Comparison of ENCODE assay signal across 8 cellular contexts in genomic region chr2:68751397-68752339, GRCh38. TPM values are rescaled to one million over a fixed set of nuclear protein-coding genes. Genes with fewer than 3 reads are reported as not detected.
DNase-seq lines count a peak whose midpoint lies in the region; ATAC-seq, FAIRE-seq and TF ChIP-seq lines count a peak whose summit lies in the region.

No MANE protein-coding gene starts in this region.

- H3K4me3 ChIP-seq in DOHH2 (ENCODE audit: low read length) (peak overlapping the region; percentile 40), RWPE2 (ENCODE audit: severe bottlenecking) (no peak overlapping the region), pancreas (no peak overlapping the region), thyroid gland (replicated peaks in 1 of 3) (no peak overlapping the region)

- TF ChIP-seq CTCF in DOHH2 (IDR thresholded peaks at IDR 0.05; ENCODE audit: low read depth, low read length, poor library complexity, severe bottlenecking), result peak; percentile 94
- TF ChIP-seq CTCF in RWPE2 (IDR thresholded peaks at IDR 0.05; ENCODE audit: poor library complexity, severe bottlenecking), result peak; percentile 95
- peak; percentile 89 to 98 (median 91) for TF ChIP-seq CTCF in pancreas (IDR thresholded peaks at IDR 0.05)
- peak; percentile 73 to 94 (median 87) for TF ChIP-seq CTCF in thyroid gland (IDR thresholded peaks at IDR 0.05)

- peak; percentile 99 for ATAC-seq in RWPE2 (ENCODE audit: low read depth)
- ATAC-seq in pancreas, result peak; percentile 93 to 99 (median 99)

- peak; percentile 35 for DNase-seq in GOT3 (lab: John Stamatoyannopoulos, UW)
- peak; percentile 82 for DNase-seq in M059J (ENCODE audit: low read depth)
- peak; percentile 78 for DNase-seq in RWPE2 (ENCODE audit: low spot score)
- peak; percentile 84 for DNase-seq in activated T-helper 9 cell treated with anti-CD3 and anti-CD28 coated beads, Interleukin-2, amount 50 U/mL, for 16 hours (ENCODE audit: low read depth)
- peak; percentile 48 to 72 for DNase-seq in frontal cortex (ENCODE audit: low spot score in 2 of 2)
- peak; percentile 83 to 97 (median 92) for DNase-seq in pancreas
- peak; percentile 91 to 95 for DNase-seq in thyroid gland

- intact Hi-C loops in pancreas (cut with DNase I) (no loop called here), thyroid gland (cut with DNase I) (loop anchor here (5.0 kb wide), 1 partner anchor 161 kb away; no protein-coding TSS in a partner anchor)

- H3K4me1 ChIP-seq in DOHH2 (ENCODE audit: control insufficient read depth, low read length) (peaks cover 43% of the 10 kb centered on the region), RWPE2 (ENCODE audit: insufficient read depth, poor library complexity, severe bottlenecking) (no peaks in the 10 kb centered on the region), pancreas (no peaks in the 10 kb centered on the region), thyroid gland (peaks cover 9 to 13% of the 10 kb centered on the region in 2 donors)

- FAIRE-seq in frontal cortex (lab: Jason Lieb, UNC) (no peak), pancreas (lab: Jason Lieb, UNC) (peak; percentile 57)

- 20 to 23% methylated on average over 15 of the region's 15 CpGs for WGBS in pancreas, 2 donors
- 19 to 20% methylated on average over 15 of the region's 15 CpGs for WGBS in thyroid gland, 2 donors

- peaks cover 8% of the 10 kb centered on the region for H3K36me3 ChIP-seq in DOHH2 (ENCODE audit: control insufficient read depth, low read length)
- no peaks in the 10 kb centered on the region for H3K36me3 ChIP-seq in RWPE2 (ENCODE audit: low read depth)
- H3K36me3 ChIP-seq in pancreas, result no peaks in the 10 kb centered on the region
- no peaks in the 10 kb centered on the region for H3K36me3 ChIP-seq in thyroid gland

- H3F3A ChIP-seq in DOHH2 (ENCODE audit: control insufficient read depth, insufficient read depth), result no peaks in the 10 kb centered on the region

- H3K4me2 ChIP-seq in DOHH2 (ENCODE audit: low read length), result peak overlapping the region; percentile 58

- no peak for TF ChIP-seq POLR2A in thyroid gland (IDR thresholded peaks at IDR 0.05)

- H3K9me3 ChIP-seq in DOHH2 (ENCODE audit: control insufficient read depth, insufficient read depth, low read length) (peaks cover 6% of the 10 kb centered on the region; the same call in 1 of the 2 replicates), RWPE2 (ENCODE audit: severe bottlenecking) (no peaks in the 10 kb centered on the region), pancreas (no peaks in the 10 kb centered on the region), thyroid gland (no peaks in the 10 kb centered on the region)

- H3K27me3 ChIP-seq in DOHH2 (ENCODE audit: control insufficient read depth, low read length) (no peaks in the 10 kb centered on the region), RWPE2 (ENCODE audit: insufficient read depth, poor library complexity, severe bottlenecking) (no peaks in the 10 kb centered on the region), pancreas (no peaks in the 10 kb centered on the region), thyroid gland (no peaks in the 10 kb centered on the region)

- H3K9me2 ChIP-seq in DOHH2 (replicated peaks; ENCODE audit: control insufficient read depth, low read length), result no peaks in the 10 kb centered on the region

- no peaks in the 10 kb centered on the region for H4K20me1 ChIP-seq in DOHH2 (ENCODE audit: control insufficient read depth, insufficient read depth, low read depth, low read length)

- H3K79me2 ChIP-seq in DOHH2 (ENCODE audit: control insufficient read depth, low read length), result peaks cover 30% of the 10 kb centered on the region

- H3K27ac ChIP-seq in DOHH2 (ENCODE audit: low read depth, low read length) (no peak overlapping the region), RWPE2 (ENCODE audit: poor library complexity, severe bottlenecking) (no peak overlapping the region), pancreas (no peak overlapping the region), thyroid gland (no peak overlapping the region)

RNA-seq across cellular contexts. Expression of gene ARHGAP25, which starts 17.1 kb away (rescaled TPM):
- 0.27 and 0.52 TPM in 2 replicates for total RNA-seq in M059J (2014; rRNA removed; shearing (Covaris generic))
- total RNA-seq in frontal cortex (1.2 TPM), pancreas (1 to 10 TPM; 1.4 to 8.4 (median 2.0) TPM), thyroid gland (10 to 100 TPM in 1 of 4 donors, 1 to 10 TPM in 3; 4.0 to 11.7 (median 6.9) TPM)
- 1 to 10 TPM; 1.4 to 3.6 TPM for polyA plus RNA-seq in pancreas

Comparison
In these comparisons a context has a peak if more than half of its experiments do, and no peak if none do; other contexts are left out.
1. DNase-seq: peak in every context shown above with its lines; median percentile 93 in thyroid gland; 92 in pancreas; 84 in activated T-helper 9 cell treated with anti-CD3 and anti-CD28 coated beads, Interleukin-2, amount 50 U/mL, for 16 hours; 82 in M059J; 78 in RWPE2; 60 in frontal cortex; 35 in GOT3.